Comparison of ENCODE assay signal across 13 cellular contexts in genomic region chr5:157514974-157515373, GRCh38. TPM values are rescaled to one million over a fixed set of nuclear protein-coding genes. Genes with fewer than 3 reads are reported as not detected.
"Had no signal": no experiment of that assay in that cellular context is flagged by ENCODE, and none has a peak within 500 bp of the region (broad histone marks: within the 10 kb centered on the region; RNA-seq: fewer than 3 reads in every experiment).

No MANE protein-coding gene starts in this region.

- H3K4me3 ChIP-seq: hepatocyte, prostate gland, vagina had no signal

- H3K27me3 Mint-ChIP-seq: naive thymus-derived CD4-positive, alpha-beta T cell had no signal

- H3K36me3 ChIP-seq: prostate gland, vagina had no signal

- H3K4me3 Mint-ChIP-seq: activated naive CD4-positive, alpha-beta T cell treated with anti-CD3 and anti-CD28 coated beads for 36 hours; naive thymus-derived CD4-positive, alpha-beta T cell had no signal

- H3K4me2 ChIP-seq: hepatocyte had no signal

- H3K79me2 ChIP-seq: hepatocyte had no signal

- H3K4me1 ChIP-seq: prostate gland had no signal

- H3K27ac ChIP-seq: hepatocyte had no signal

- H3K9me3 Mint-ChIP-seq: activated naive CD4-positive, alpha-beta T cell treated with anti-CD3 and anti-CD28 coated beads for 36 hours; naive thymus-derived CD4-positive, alpha-beta T cell had no signal

- H3K27ac Mint-ChIP-seq: activated naive CD4-positive, alpha-beta T cell treated with anti-CD3 and anti-CD28 coated beads for 36 hours had no signal

- H3K9me3 ChIP-seq: prostate gland, vagina had no signal

- H3K27me3 ChIP-seq: hepatocyte, vagina had no signal

- DNase-seq: activated naive CD4-positive, alpha-beta T cell treated with anti-CD3 and anti-CD28 coated beads for 36 hours; activated T-cell treated with anti-CD3 and anti-CD28 coated beads, Interleukin-2, amount 50 U/mL, for 48 hours; cortex of kidney; effector CD8-positive, alpha-beta T cell; left ventricle myocardium superior; naive thymus-derived CD4-positive, alpha-beta T cell; nucleus accumbens; stimulated activated CD4-positive, alpha-beta T cell treated with anti-CD3 and anti-CD28 coated beads, Interleukin-4, amount 100 ng/mL, for 1 hour; T1000 had no signal

- H2AFZ ChIP-seq: hepatocyte had no signal

RNA-seq across cellular contexts. Expression of gene NIPAL4, which starts 55.0 kb away (rescaled TPM):
- total RNA-seq: left ventricle myocardium superior, mesenteric fat pad had no signal
- polyA plus RNA-seq: naive thymus-derived CD4-positive, alpha-beta T cell had no signal
